In the genomic region with DNA sequence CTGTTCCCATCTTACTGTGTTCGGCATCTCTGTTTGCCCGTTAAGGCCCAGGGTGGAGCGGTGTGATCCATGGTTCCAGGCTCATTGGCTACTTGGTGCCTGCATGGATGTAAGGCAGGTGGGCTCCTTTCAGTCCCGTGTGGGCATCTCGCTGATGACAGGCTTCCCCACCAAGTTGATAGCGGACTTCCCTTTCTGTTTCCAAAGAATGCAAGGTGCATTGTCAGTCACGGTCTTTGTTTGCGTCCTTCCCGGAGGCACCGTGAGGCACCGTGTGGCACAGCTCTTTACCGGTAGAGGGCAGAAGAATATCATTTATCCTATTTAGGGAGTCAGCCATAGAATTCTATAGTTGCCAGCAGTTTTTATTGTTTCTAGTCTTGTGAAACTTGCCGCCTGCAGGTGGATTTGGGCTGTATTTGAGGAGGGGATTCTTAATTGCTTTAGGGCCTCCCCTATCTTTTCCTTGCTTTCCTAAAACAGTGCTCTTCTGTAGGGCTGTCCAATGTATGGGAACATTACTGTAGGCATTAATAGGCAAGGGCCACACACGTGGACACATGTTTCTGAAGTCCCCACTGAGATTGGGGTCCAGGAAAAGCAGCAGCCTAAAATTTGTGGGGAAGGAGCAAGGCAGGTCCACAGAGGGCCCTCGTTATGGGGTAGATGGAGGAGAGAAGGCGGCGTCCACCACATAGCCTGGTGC, we compare ENCODE assay signal across 8 cellular contexts.
DNase-seq lines count a peak whose midpoint lies in the region; ATAC-seq and TF ChIP-seq lines count a peak whose summit lies in the region.

No MANE protein-coding gene starts in this region.

- no peaks in the 10 kb centered on the region for H3K27me3 ChIP-seq in neural progenitor cell

- peak; percentile 59 for ATAC-seq in GM18867 (IDR thresholded peaks at IDR 0.05; ENCODE audit: unreplicated experiment)
- ATAC-seq in HG03066 (IDR thresholded peaks at IDR 0.05; ENCODE audit: low read depth, unreplicated experiment), result peak; percentile 65
- no peak for ATAC-seq in GM18520 (IDR thresholded peaks at IDR 0.05; ENCODE audit: unreplicated experiment)

- H3K4me1 Mint-ChIP-seq in neural progenitor cell, result peaks cover 27% of the 10 kb centered on the region

- H3K4me3 ChIP-seq in fibroblast of mammary gland (ENCODE audit: control insufficient read depth, low read depth, low read length), result no peak overlapping the region
- no peak overlapping the region for H3K4me3 ChIP-seq in neural progenitor cell

- H3K9me3 ChIP-seq in neural progenitor cell (ENCODE audit: low read depth), result no peaks in the 10 kb centered on the region

- H3K27me3 Mint-ChIP-seq in neural progenitor cell (ENCODE audit: insufficient read depth, low read depth), result peaks cover 6% of the 10 kb centered on the region

- no peaks in the 10 kb centered on the region for H4K20me1 ChIP-seq in neural progenitor cell (ENCODE audit: low read depth)

- H3K36me3 ChIP-seq in neural progenitor cell, result no peaks in the 10 kb centered on the region

- H3K79me2 ChIP-seq in neural progenitor cell (ENCODE audit: low read depth), result no peaks in the 10 kb centered on the region

- peak overlapping the region; percentile 23 for H3K4me2 ChIP-seq in neural progenitor cell

- peak overlapping the region; percentile 80 for H3K27ac Mint-ChIP-seq in neural progenitor cell

- H3K27ac ChIP-seq in neural progenitor cell, result no peak overlapping the region

- peaks cover 18% of the 10 kb centered on the region for H3K4me1 ChIP-seq in neural progenitor cell

- TF ChIP-seq CTCF in fibroblast of mammary gland (conservative IDR thresholded peaks at IDR 0.05; ENCODE audit: control insufficient read depth, insufficient read depth, low read depth, low read length) (peak; percentile 74), neural progenitor cell (IDR thresholded peaks at IDR 0.05) (peak; percentile 93)

- H3F3A ChIP-seq in neural progenitor cell (ENCODE audit: low read depth), result no peaks in the 10 kb centered on the region

- H3K9me3 Mint-ChIP-seq in neural progenitor cell, result peaks cover 3% of the 10 kb centered on the region

- DNase-seq in AG20443 (ENCODE audit: low spot score) (peak; percentile 78), NCI-H82 (lab: John Stamatoyannopoulos, UW) (peak; percentile 79), activated T-cell treated with anti-CD3 and anti-CD28 coated beads for 48 hours (ENCODE audit: low read depth) (peak; percentile 31), fibroblast of mammary gland (ENCODE audit: low read depth) (peak; percentile 55), neural progenitor cell (ENCODE audit: low spot score) (peak; percentile 92)

- no peak overlapping the region for H3K9ac ChIP-seq in neural progenitor cell

- H2AFZ ChIP-seq in neural progenitor cell (replicated peaks), result peak overlapping the region; percentile 44

- H3K36me3 Mint-ChIP-seq in neural progenitor cell, result no peaks in the 10 kb centered on the region

- H3K4me3 Mint-ChIP-seq in neural progenitor cell, result no peak overlapping the region

Comparison
In these comparisons a context has a peak if more than half of its experiments do, and no peak if none do; other contexts are left out.
1. DNase-seq: peak in every context shown above with its lines; median percentile 92 in neural progenitor cell; 79 in NCI-H82; 78 in AG20443; 55 in fibroblast of mammary gland; 31 in activated T-cell treated with anti-CD3 and anti-CD28 coated beads for 48 hours.